15 cellular contexts compared by ENCODE assay signal in the genomic region with DNA sequence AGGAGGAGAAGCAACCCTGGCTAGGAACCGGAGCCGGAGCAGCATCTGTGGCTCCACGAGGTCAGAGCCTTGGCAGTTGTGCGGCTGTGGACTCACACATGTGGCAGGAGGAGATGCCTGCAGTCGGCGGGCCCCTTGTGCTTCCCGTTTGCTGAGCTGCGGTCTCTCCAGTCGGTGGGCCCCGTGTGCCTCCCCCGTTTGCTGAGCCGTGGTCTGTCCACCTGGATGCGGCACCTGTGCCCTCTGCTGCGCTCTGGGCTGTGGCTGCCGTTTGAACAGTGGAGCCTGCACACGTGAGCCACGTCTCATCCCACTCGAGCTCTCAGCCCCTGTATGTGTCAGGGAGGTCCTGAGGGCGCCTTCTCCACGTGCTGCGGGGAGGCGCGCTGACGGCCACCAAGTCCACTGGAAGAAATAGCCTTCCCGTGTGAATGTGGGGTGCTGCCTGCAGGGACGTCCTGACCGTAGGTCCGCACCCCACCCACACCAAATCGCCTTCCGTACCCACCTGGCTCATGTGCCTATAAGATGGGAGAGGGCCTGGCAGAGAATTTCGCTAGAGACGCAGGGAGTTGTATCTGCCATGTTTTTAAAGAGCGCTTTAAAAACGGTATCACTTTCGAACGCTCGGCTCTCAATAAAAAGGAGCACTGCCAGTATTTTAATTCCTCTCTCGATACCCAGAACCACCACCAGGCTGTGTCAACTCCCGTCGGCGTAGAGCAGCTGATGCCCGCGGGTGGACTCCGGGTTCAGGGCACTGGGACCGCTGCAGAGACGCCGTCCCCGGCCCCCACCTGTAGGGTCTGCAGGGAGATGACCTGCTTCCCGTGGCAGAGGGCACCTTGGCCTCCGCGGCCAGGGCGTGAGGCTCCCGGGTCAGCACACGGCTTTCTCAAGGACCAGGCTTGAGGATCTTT.
DNase-seq lines count a peak whose midpoint lies in the region; ATAC-seq and TF ChIP-seq lines count a peak whose summit lies in the region.
"Had no signal": no experiment of that assay in that cellular context is flagged by ENCODE, and none has a peak within 500 bp of the region (broad histone marks: within the 10 kb centered on the region; RNA-seq: fewer than 3 reads in every experiment).

No MANE protein-coding gene starts in this region.

- no peaks in the 10 kb centered on the region for H3K9me3 Mint-ChIP-seq in activated CD4-positive, alpha-beta T cell treated with anti-CD3 and anti-CD28 coated beads, Interleukin-2, amount 10 ng/mL, durations not matched to agents 7 days and 5 days
- H3K9me3 Mint-ChIP-seq: dendritic cell treated with granulocyte-macrophage colony-stimulating factor and Interleukin-4, amounts not matched to agents 40 ng/mL and 50 ng/mL, for 4 days had no signal

- intact Hi-C loops in left ventricle myocardium superior (cut with micrococcal nuclease) = no loop called here
- intact Hi-C loops in left ventricle myocardium inferior (cut with micrococcal nuclease) = no loop called here
- intact Hi-C loops in tibial artery (cut with DNase I; ENCODE audit: low total_unique reads) = no loop called here

- peaks cover 33% of the 10 kb centered on the region for H3K4me1 Mint-ChIP-seq in activated CD4-positive, alpha-beta T cell treated with anti-CD3 and anti-CD28 coated beads, Interleukin-2, amount 10 ng/mL, durations not matched to agents 7 days and 5 days

- H3K9me3 ChIP-seq in left ventricle myocardium inferior (replicated peaks) (no peaks in the 10 kb centered on the region), tibial artery (no peaks in the 10 kb centered on the region)
- H3K9me3 ChIP-seq: heart right ventricle had no signal

- H3K4me3 Mint-ChIP-seq in activated CD4-positive, alpha-beta T cell treated with anti-CD3 and anti-CD28 coated beads, Interleukin-2, amount 10 ng/mL, durations not matched to agents 7 days and 5 days = no peak overlapping the region
- H3K4me3 Mint-ChIP-seq: dendritic cell treated with granulocyte-macrophage colony-stimulating factor and Interleukin-4, amounts not matched to agents 40 ng/mL and 50 ng/mL, for 4 days had no signal

- H3K27ac Mint-ChIP-seq in activated CD4-positive, alpha-beta T cell treated with anti-CD3 and anti-CD28 coated beads, Interleukin-2, amount 10 ng/mL, durations not matched to agents 7 days and 5 days = no peak overlapping the region

- TF ChIP-seq CTCF in left ventricle myocardium inferior (IDR thresholded peaks at IDR 0.05; ENCODE audit: borderline replicate concordance) = no peak
- TF ChIP-seq CTCF in tibial artery (IDR thresholded peaks at IDR 0.05) = no peak

- peaks cover 10% of the 10 kb centered on the region for H3K36me3 Mint-ChIP-seq in activated CD4-positive, alpha-beta T cell treated with anti-CD3 and anti-CD28 coated beads, Interleukin-2, amount 10 ng/mL, durations not matched to agents 7 days and 5 days (ENCODE audit: low read depth)

- H3K4me3 ChIP-seq in left ventricle myocardium inferior (no peak overlapping the region), tibial artery (no peak overlapping the region)
- H3K4me3 ChIP-seq: heart right ventricle, SK-N-MC had no signal

- DNase-seq in left ventricle myocardium superior (peak; percentile 25), left ventricle myocardium inferior (no peak), left lobe of liver (ENCODE audit: low spot score) (peak; percentile 31), tibial artery (peak; percentile 13 to 57), H4 (ENCODE audit: low spot score) (no peak), NCI-H524 treated with DMSO at 0.1 percent for 48 hours (lab: John Stamatoyannopoulos, UW) (no peak)
- peak; percentile 2 for DNase-seq in activated CD4-positive, alpha-beta T cell treated with anti-CD3 and anti-CD28 coated beads, Interleukin-2, amount 10 ng/mL, durations not matched to agents 7 days and 5 days
- DNase-seq: anterior cingulate cortex, Kasumi-1, NCI-H146, NCI-H226 had no signal

- H3K27ac ChIP-seq in left ventricle myocardium inferior (replicated peaks) (no peak overlapping the region), tibial artery (no peak overlapping the region)
- H3K27ac ChIP-seq: heart right ventricle, SK-N-MC had no signal

- POLR2A ChIA-PET in activated CD4-positive, alpha-beta T cell treated with anti-CD3 and anti-CD28 coated beads, Interleukin-2, amount 10 ng/mL, durations not matched to agents 7 days and 5 days (lab: Charles Lee) = no interaction called here

- H3K4me1 ChIP-seq in left ventricle myocardium inferior (peaks cover 14% of the 10 kb centered on the region), tibial artery (peaks cover 0 to 9% (median 8%) of the 10 kb centered on the region in 4 donors)

- no peaks in the 10 kb centered on the region for H3K27me3 Mint-ChIP-seq in activated CD4-positive, alpha-beta T cell treated with anti-CD3 and anti-CD28 coated beads, Interleukin-2, amount 10 ng/mL, durations not matched to agents 7 days and 5 days

- H3K27me3 ChIP-seq in left ventricle myocardium inferior (ENCODE audit: low read depth) (no peaks in the 10 kb centered on the region), tibial artery (no peaks in the 10 kb centered on the region)
- H3K27me3 ChIP-seq: heart right ventricle had no signal

- peaks cover 7% of the 10 kb centered on the region for H3K36me3 ChIP-seq in left ventricle myocardium inferior
- peaks cover 0 to 25% (median 13%) of the 10 kb centered on the region in 3 donors for H3K36me3 ChIP-seq in tibial artery

- CTCF ChIA-PET in activated CD4-positive, alpha-beta T cell treated with anti-CD3 and anti-CD28 coated beads, Interleukin-2, amount 10 ng/mL, durations not matched to agents 7 days and 5 days (lab: Charles Lee) = interaction anchor here (1.3 kb wide), 1 partner anchor 11 kb away, joined by 4 read pairs; no protein-coding TSS in a partner anchor

- ATAC-seq in left ventricle myocardium superior (no peak), left lobe of liver (no peak), GM21576 (IDR thresholded peaks at IDR 0.05; ENCODE audit: unreplicated experiment) (no peak)
- ATAC-seq: heart right ventricle had no signal

Comparison
In these comparisons a context has a peak if more than half of its experiments do, and no peak if none do; other contexts are left out.
1. DNase-seq: peak in left ventricle myocardium superior (single experiment), activated CD4-positive, alpha-beta T cell treated with anti-CD3 and anti-CD28 coated beads, Interleukin-2, amount 10 ng/mL, durations not matched to agents 7 days and 5 days (single experiment), left lobe of liver (single experiment) and tibial artery (2 of 2); none in left ventricle myocardium inferior (single experiment), H4 (single experiment) and NCI-H524 treated with DMSO at 0.1 percent for 48 hours (single experiment).